16 cellular contexts compared by ENCODE assay signal in the genomic region with DNA sequence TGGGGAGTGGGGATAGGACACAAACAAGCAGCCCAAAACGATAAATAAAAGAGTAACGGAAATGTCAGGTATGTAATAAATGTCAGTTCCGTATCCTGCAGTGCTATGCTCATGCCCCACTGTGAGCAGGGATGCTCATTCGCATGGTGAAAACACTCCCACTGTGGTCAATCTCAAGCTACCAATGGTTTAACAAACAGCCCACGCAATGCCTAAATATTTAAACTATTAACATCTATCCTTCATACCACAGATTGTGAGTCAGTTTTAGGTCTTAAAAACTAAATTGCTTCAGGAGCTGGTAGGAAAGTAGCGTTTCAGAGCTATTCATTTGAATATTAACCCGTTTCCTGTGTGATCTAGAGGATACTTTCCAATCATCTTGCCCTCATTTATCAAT.
A peak's percentile ranks its signal among the peaks of the same experiment; 100 is the strongest.
DNase-seq lines count a peak whose midpoint lies in the region; TF ChIP-seq lines count a peak whose summit lies in the region.
"Had no signal": no experiment of that assay in that cellular context is flagged by ENCODE, and none has a peak within 500 bp of the region (broad histone marks: within the 10 kb centered on the region; RNA-seq: fewer than 3 reads in every experiment).

No MANE protein-coding gene starts in this region.

- DNase-seq in AG08395 (ENCODE audit: low spot score): peak; percentile 4
- peak; percentile 11 for DNase-seq in HFFc6
- DNase-seq in astrocyte of the hippocampus (ENCODE audit: low read depth, low spot score): peak; percentile 26
- peak; percentile 70 for DNase-seq in non-pigmented ciliary epithelial cell (ENCODE audit: low read depth)
- no peak for DNase-seq in MG63
- no peak for DNase-seq in NCI-H2196 treated with DMSO at 0.1 percent for 48 hours (lab: John Stamatoyannopoulos, UW; ENCODE audit: unreplicated experiment)
- no peak for DNase-seq in activated CD4-positive, CD25-positive, alpha-beta regulatory T cell (lab: John Stamatoyannopoulos, UW)
- DNase-seq in ureter (ENCODE audit: low spot score): no peak
- DNase-seq: AML-193, DND-41, NCI-H1105, NCI-H2081 treated with DMSO at 0.1 percent for 48 hours, NCI-H748 treated with DMSO at 0.1 percent for 48 hours, Right ventricle myocardium superior, SK-N-SH had no signal

- peaks cover 10% of the 10 kb centered on the region for H3K9me3 ChIP-seq in MG63

- H3K36me3 ChIP-seq in MG63: no peaks in the 10 kb centered on the region

- peaks cover 4% of the 10 kb centered on the region; the same call in 1 of the 2 replicates for H3K9me3 Mint-ChIP-seq in HFFc6

- peaks cover 28% of the 10 kb centered on the region for H3K4me1 Mint-ChIP-seq in HFFc6 (ENCODE audit: low read depth)

- no peak for TF ChIP-seq CTCF in HFFc6 (IDR thresholded peaks at IDR 0.05)

- no peak overlapping the region for H3K4me3 Mint-ChIP-seq in HFFc6
- H3K4me3 Mint-ChIP-seq: GM23338 had no signal

- no peaks in the 10 kb centered on the region for H3K27me3 ChIP-seq in MG63

- H3K27ac Mint-ChIP-seq in HFFc6: no peak overlapping the region
- H3K27ac Mint-ChIP-seq: GM23338 had no signal

- H3K36me3 Mint-ChIP-seq in HFFc6 (ENCODE audit: low read depth): peaks cover 46% of the 10 kb centered on the region

- H3K4me3 ChIP-seq in MG63: no peak overlapping the region
- H3K4me3 ChIP-seq: GM23338 had no signal

- no peaks in the 10 kb centered on the region for H3K27me3 Mint-ChIP-seq in HFFc6 (ENCODE audit: insufficient read depth)

Comparison
In these comparisons a context has a peak if more than half of its experiments do, and no peak if none do; other contexts are left out.
1. DNase-seq: peak in AG08395 (single experiment), HFFc6 (single experiment), astrocyte of the hippocampus (single experiment) and non-pigmented ciliary epithelial cell (single experiment); none in MG63 (single experiment), NCI-H2196 treated with DMSO at 0.1 percent for 48 hours (single experiment), activated CD4-positive, CD25-positive, alpha-beta regulatory T cell (0 of 4) and ureter (single experiment).